1 cellular context compared by ENCODE assay signal in the genomic region with DNA sequence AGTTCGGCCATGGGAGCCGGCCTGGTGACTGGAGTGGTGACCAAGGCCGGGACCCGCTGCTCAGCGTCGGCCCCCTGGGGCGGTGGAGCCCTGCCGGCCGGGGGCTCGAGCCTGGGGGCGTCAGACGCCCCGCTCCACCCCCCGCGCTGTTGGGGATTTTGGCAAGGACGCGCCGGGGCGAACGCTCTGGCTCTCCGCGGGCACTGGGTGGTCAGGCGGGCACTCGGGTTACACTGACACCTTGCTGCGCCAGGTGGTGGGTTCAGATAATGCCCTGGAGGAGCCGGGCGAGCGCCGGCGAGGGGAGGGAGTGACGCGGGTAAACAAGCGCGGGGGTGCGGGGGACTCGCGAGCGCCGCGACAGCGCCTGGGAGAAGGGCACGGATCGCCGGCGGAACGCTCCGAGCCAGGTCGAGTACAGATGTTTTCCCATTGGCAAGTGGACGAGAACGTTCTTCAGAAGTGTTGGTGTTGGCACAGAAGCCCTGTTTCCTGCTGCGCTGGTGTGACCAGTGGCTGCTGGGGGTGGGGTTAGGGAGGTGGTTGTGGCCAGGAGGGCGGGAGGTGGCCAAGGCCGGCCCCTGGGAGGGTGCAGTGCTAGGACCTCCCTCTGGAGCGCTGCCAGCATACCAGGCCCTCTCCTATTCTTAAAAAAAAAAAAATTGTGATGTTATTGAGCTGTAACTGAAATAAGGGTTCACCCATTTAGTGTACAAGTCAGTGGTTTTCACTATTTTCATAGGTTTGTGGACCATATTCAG.
A peak's percentile ranks its signal among the peaks of the same experiment; 100 is the strongest.
TF ChIP-seq lines count a peak whose summit lies in the region.

No MANE protein-coding gene starts in this region.

TF ChIP-seq in K562, 482 proteins besides CTCF, POLR2A, EP300 and RAD21 (continued from another document and continues in another):
- peak; percentile 82; the same call in 1 of the 2 replicates for TF ChIP-seq PHB (CRISPR knock-in tag; IDR thresholded peaks at IDR 0.05)
- TF ChIP-seq EGR1 (conservative IDR thresholded peaks at IDR 0.05) = peak; percentile 39; the same call in 1 of the 2 replicates
- peak in 1 of 2 experiments; percentile 31; a peak in 1 of 4 replicates for TF ChIP-seq MAZ (CRISPR knock-in tag; conservative IDR thresholded peaks at IDR 0.05 in 1 of 2, IDR thresholded peaks at IDR 0.05 in 1 of 2)
- TF ChIP-seq ZNF785 (CRISPR knock-in tag; IDR thresholded peaks at IDR 0.05) = no peak
- 0 out of 2 replicates have a peak, but pooled peaks have one; percentile 37 for TF ChIP-seq ZNF232 (CRISPR knock-in tag; IDR thresholded peaks at IDR 0.05)
- TF ChIP-seq DIDO1 (tag; IDR thresholded peaks at IDR 0.05; ENCODE audit: low read depth) = no peak
- TF ChIP-seq, protein P1, sequence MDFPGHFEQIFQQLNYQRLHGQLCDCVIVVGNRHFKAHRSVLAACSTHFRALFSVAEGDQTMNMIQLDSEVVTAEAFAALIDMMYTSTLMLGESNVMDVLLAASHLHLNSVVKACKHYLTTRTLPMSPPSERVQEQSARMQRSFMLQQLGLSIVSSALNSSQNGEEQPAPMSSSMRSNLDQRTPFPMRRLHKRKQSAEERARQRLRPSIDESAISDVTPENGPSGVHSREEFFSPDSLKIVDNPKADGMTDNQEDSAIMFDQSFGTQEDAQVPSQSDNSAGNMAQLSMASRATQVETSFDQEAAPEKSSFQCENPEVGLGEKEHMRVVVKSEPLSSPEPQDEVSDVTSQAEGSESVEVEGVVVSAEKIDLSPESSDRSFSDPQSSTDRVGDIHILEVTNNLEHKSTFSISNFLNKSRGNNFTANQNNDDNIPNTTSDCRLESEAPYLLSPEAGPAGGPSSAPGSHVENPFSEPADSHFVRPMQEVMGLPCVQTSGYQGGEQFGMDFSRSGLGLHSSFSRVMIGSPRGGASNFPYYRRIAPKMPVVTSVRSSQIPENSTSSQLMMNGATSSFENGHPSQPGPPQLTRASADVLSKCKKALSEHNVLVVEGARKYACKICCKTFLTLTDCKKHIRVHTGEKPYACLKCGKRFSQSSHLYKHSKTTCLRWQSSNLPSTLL (IDR thresholded peaks at IDR 0.05) = no peak
- TF ChIP-seq, protein P2, sequence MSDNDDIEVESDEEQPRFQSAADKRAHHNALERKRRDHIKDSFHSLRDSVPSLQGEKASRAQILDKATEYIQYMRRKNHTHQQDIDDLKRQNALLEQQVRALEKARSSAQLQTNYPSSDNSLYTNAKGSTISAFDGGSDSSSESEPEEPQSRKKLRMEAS (CRISPR knock-in tag; IDR thresholded peaks at IDR 0.05) = no peak; the same call in none of the 2 replicates
- TF ChIP-seq, protein P3, sequence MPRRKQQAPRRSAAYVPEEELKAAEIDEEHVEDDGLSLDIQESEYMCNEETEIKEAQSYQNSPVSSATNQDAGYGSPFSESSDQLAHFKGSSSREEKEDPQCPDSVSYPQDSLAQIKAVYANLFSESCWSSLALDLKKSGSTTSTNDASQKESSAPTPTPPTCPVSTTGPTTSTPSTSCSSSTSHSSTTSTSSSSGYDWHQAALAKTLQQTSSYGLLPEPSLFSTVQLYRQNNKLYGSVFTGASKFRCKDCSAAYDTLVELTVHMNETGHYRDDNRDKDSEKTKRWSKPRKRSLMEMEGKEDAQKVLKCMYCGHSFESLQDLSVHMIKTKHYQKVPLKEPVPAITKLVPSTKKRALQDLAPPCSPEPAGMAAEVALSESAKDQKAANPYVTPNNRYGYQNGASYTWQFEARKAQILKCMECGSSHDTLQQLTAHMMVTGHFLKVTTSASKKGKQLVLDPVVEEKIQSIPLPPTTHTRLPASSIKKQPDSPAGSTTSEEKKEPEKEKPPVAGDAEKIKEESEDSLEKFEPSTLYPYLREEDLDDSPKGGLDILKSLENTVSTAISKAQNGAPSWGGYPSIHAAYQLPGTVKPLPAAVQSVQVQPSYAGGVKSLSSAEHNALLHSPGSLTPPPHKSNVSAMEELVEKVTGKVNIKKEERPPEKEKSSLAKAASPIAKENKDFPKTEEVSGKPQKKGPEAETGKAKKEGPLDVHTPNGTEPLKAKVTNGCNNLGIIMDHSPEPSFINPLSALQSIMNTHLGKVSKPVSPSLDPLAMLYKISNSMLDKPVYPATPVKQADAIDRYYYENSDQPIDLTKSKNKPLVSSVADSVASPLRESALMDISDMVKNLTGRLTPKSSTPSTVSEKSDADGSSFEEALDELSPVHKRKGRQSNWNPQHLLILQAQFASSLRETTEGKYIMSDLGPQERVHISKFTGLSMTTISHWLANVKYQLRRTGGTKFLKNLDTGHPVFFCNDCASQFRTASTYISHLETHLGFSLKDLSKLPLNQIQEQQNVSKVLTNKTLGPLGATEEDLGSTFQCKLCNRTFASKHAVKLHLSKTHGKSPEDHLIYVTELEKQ (CRISPR knock-in tag; IDR thresholded peaks at IDR 0.05) = no peak
- TF ChIP-seq NCOA4 (IDR thresholded peaks at IDR 0.05; ENCODE audit: partially characterized antibody) = no peak
- TF ChIP-seq ATF7 (IDR thresholded peaks at IDR 0.05) = no peak
- TF ChIP-seq EHMT2 (IDR thresholded peaks at IDR 0.05) = no peak
- no peak for TF ChIP-seq ETV6 (IDR thresholded peaks at IDR 0.05; ENCODE audit: borderline replicate concordance in 1 of 2, low read depth in 2 of 2, low read length in 1 of 2)
- TF ChIP-seq ETV6 (CRISPR knock-in tag; IDR thresholded peaks at IDR 0.05; ENCODE audit: borderline replicate concordance) = 0 out of 2 replicates have a peak, but pooled peaks have one; percentile 51
- TF ChIP-seq, protein P4, sequence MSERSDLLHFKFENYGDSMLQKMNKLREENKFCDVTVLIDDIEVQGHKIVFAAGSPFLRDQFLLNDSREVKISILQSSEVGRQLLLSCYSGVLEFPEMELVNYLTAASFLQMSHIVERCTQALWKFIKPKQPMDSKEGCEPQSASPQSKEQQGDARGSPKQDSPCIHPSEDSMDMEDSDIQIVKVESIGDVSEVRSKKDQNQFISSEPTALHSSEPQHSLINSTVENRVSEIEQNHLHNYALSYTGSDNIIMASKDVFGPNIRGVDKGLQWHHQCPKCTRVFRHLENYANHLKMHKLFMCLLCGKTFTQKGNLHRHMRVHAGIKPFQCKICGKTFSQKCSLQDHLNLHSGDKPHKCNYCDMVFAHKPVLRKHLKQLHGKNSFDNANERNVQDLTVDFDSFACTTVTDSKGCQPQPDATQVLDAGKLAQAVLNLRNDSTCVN (CRISPR knock-in tag; IDR thresholded peaks at IDR 0.05) = peak; percentile 65; the same call in 1 of the 2 replicates
- TF ChIP-seq ZNF3 (CRISPR knock-in tag; IDR thresholded peaks at IDR 0.05) = no peak
- TF ChIP-seq, protein P5, sequence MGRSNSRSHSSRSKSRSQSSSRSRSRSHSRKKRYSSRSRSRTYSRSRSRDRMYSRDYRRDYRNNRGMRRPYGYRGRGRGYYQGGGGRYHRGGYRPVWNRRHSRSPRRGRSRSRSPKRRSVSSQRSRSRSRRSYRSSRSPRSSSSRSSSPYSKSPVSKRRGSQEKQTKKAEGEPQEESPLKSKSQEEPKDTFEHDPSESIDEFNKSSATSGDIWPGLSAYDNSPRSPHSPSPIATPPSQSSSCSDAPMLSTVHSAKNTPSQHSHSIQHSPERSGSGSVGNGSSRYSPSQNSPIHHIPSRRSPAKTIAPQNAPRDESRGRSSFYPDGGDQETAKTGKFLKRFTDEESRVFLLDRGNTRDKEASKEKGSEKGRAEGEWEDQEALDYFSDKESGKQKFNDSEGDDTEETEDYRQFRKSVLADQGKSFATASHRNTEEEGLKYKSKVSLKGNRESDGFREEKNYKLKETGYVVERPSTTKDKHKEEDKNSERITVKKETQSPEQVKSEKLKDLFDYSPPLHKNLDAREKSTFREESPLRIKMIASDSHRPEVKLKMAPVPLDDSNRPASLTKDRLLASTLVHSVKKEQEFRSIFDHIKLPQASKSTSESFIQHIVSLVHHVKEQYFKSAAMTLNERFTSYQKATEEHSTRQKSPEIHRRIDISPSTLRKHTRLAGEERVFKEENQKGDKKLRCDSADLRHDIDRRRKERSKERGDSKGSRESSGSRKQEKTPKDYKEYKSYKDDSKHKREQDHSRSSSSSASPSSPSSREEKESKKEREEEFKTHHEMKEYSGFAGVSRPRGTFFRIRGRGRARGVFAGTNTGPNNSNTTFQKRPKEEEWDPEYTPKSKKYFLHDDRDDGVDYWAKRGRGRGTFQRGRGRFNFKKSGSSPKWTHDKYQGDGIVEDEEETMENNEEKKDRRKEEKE (IDR thresholded peaks at IDR 0.05; ENCODE audit: borderline replicate concordance in 1 of 2, control insufficient read depth in 1 of 2, low read depth in 2 of 2, low read length in 1 of 2) = no peak
- peak; percentile 40; the same call in 1 of the 2 replicates for TF ChIP-seq ZBTB17 (CRISPR knock-in tag; IDR thresholded peaks at IDR 0.05)
- no peak for TF ChIP-seq ELF1 (tag; IDR thresholded peaks at IDR 0.05)
- no peak for TF ChIP-seq MCM5 (IDR thresholded peaks at IDR 0.05; ENCODE audit: low read depth)
- TF ChIP-seq STAT5B (CRISPR knock-in tag; IDR thresholded peaks at IDR 0.05) = no peak
- TF ChIP-seq ZNF121 (CRISPR knock-in tag; conservative IDR thresholded peaks at IDR 0.05) = no peak
- TF ChIP-seq, protein P6, sequence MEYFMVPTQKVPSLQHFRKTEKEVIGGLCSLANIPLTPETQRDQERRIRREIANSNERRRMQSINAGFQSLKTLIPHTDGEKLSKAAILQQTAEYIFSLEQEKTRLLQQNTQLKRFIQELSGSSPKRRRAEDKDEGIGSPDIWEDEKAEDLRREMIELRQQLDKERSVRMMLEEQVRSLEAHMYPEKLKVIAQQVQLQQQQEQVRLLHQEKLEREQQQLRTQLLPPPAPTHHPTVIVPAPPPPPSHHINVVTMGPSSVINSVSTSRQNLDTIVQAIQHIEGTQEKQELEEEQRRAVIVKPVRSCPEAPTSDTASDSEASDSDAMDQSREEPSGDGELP (CRISPR knock-in tag; IDR thresholded peaks at IDR 0.05; ENCODE audit: borderline replicate concordance) = peak; percentile 81
- TF ChIP-seq ZNF311 (CRISPR knock-in tag; IDR thresholded peaks at IDR 0.05) = no peak
- no peak; the same call in 1 of the 2 replicates for TF ChIP-seq TEAD4 (IDR thresholded peaks at IDR 0.05; ENCODE audit: low read length)
- TF ChIP-seq TEAD4 (CRISPR knock-in tag; IDR thresholded peaks at IDR 0.05; ENCODE audit: borderline replicate concordance) = no peak
- TF ChIP-seq SPI1 (IDR thresholded peaks at IDR 0.05; ENCODE audit: borderline replicate concordance, low read depth, low read length) = no peak
- TF ChIP-seq ZKSCAN8 (CRISPR knock-in tag; IDR thresholded peaks at IDR 0.05) = no peak
- no peak for TF ChIP-seq DACH1 (IDR thresholded peaks at IDR 0.05; ENCODE audit: partially characterized antibody)
- TF ChIP-seq ZC3H4 (CRISPR knock-in tag; IDR thresholded peaks at IDR 0.05; ENCODE audit: borderline replicate concordance) = peak; percentile 22; the same call in 1 of the 2 replicates
- no peak for TF ChIP-seq MYC (IDR thresholded peaks at IDR 0.05; ENCODE audit: low read depth, low read length)
- TF ChIP-seq MYC (CRISPR knock-in tag; IDR thresholded peaks at IDR 0.05; ENCODE audit: borderline replicate concordance, low read depth) = no peak; the same call in 1 of the 2 replicates
- TF ChIP-seq HIVEP1 (CRISPR knock-in tag; IDR thresholded peaks at IDR 0.05) = no peak
- TF ChIP-seq, protein P7, sequence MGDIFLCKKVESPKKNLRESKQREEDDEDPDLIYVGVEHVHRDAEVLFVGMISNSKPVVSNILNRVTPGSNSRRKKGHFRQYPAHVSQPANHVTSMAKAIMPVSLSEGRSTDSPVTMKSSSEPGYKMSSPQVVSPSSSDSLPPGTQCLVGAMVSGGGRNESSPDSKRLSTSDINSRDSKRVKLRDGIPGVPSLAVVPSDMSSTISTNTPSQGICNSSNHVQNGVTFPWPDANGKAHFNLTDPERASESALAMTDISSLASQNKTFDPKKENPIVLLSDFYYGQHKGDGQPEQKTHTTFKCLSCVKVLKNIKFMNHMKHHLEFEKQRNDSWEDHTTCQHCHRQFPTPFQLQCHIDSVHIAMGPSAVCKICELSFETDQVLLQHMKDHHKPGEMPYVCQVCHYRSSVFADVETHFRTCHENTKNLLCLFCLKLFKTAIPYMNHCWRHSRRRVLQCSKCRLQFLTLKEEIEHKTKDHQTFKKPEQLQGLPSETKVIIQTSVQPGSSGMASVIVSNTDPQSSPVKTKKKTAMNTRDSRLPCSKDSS (IDR thresholded peaks at IDR 0.05; ENCODE audit: low read depth, partially characterized antibody) = no peak
- TF ChIP-seq ETS2 (tag; IDR thresholded peaks at IDR 0.05; ENCODE audit: borderline replicate concordance, poor library complexity, severe bottlenecking) = no peak
- TF ChIP-seq, protein P8, sequence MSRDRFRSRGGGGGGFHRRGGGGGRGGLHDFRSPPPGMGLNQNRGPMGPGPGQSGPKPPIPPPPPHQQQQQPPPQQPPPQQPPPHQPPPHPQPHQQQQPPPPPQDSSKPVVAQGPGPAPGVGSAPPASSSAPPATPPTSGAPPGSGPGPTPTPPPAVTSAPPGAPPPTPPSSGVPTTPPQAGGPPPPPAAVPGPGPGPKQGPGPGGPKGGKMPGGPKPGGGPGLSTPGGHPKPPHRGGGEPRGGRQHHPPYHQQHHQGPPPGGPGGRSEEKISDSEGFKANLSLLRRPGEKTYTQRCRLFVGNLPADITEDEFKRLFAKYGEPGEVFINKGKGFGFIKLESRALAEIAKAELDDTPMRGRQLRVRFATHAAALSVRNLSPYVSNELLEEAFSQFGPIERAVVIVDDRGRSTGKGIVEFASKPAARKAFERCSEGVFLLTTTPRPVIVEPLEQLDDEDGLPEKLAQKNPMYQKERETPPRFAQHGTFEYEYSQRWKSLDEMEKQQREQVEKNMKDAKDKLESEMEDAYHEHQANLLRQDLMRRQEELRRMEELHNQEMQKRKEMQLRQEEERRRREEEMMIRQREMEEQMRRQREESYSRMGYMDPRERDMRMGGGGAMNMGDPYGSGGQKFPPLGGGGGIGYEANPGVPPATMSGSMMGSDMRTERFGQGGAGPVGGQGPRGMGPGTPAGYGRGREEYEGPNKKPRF (IDR thresholded peaks at IDR 0.05; ENCODE audit: low read depth, low read length) = no peak
- no peak for TF ChIP-seq HSF4 (CRISPR knock-in tag; IDR thresholded peaks at IDR 0.05; ENCODE audit: borderline replicate concordance)
- TF ChIP-seq FOS (IDR thresholded peaks at IDR 0.05; ENCODE audit: extremely low read depth, insufficient read length) = no peak
- TF ChIP-seq TAF1 (IDR thresholded peaks at IDR 0.05; ENCODE audit: control insufficient read depth, extremely low read depth, insufficient read depth, low read length, severe bottlenecking) = peak; percentile 57
- TF ChIP-seq ARID1B (IDR thresholded peaks at IDR 0.05) = peak; percentile 70
- TF ChIP-seq NR2C2 (CRISPR knock-in tag; IDR thresholded peaks at IDR 0.05) = no peak
- peak; percentile 20 for TF ChIP-seq NR2C2 (tag; IDR thresholded peaks at IDR 0.05)
- TF ChIP-seq NR2F6 (CRISPR knock-in tag; IDR thresholded peaks at IDR 0.05) = 0 out of 2 replicates have a peak, but pooled peaks have one; percentile 8
- TF ChIP-seq FOXP1 (CRISPR knock-in tag; IDR thresholded peaks at IDR 0.05) = peak; percentile 87
- peak in 1 of 2 experiments; percentile 59; a peak in 2 of 4 replicates for TF ChIP-seq HDAC1 (IDR thresholded peaks at IDR 0.05)
